ENCODE assay signal across 9 cellular contexts in genomic region chr6:14732845-14733757, GRCh38.
DNase-seq lines count a peak whose midpoint lies in the region; ATAC-seq and TF ChIP-seq lines count a peak whose summit lies in the region.
"Had no signal": no experiment of that assay in that cellular context is flagged by ENCODE, and none has a peak within 500 bp of the region (broad histone marks: within the 10 kb centered on the region; RNA-seq: fewer than 3 reads in every experiment).

No MANE protein-coding gene starts in this region.

- no peak for TF ChIP-seq CTCF in OCI-LY7 (conservative IDR thresholded peaks at IDR 0.05; ENCODE audit: low read length)
- no peak for TF ChIP-seq CTCF in upper lobe of right lung (IDR thresholded peaks at IDR 0.05)

- no peaks in the 10 kb centered on the region for H3K9me2 ChIP-seq in OCI-LY7 (ENCODE audit: insufficient read depth, low read length)

- DNase-seq in MV-4-11 (lab: John Stamatoyannopoulos, UW) (peak; percentile 47), OCI-LY7 (ENCODE audit: low spot score) (no peak), upper lobe of right lung (no peak)
- peak; percentile 73 for DNase-seq in activated naive CD4-positive, alpha-beta T cell treated with anti-CD3 and anti-CD28 coated beads, Interleukin-2, amount 50 U/mL, for 16 hours
- DNase-seq: NCI-H1105 treated with DMSO at 0.1 percent for 48 hours had no signal

- H3K36me3 ChIP-seq in BLaER1, result no peaks in the 10 kb centered on the region
- no peaks in the 10 kb centered on the region for H3K36me3 ChIP-seq in mesodermal cell (ENCODE audit: control insufficient read depth, insufficient read depth, low read length)
- peaks cover 4% of the 10 kb centered on the region; the same call in 1 of the 2 replicates for H3K36me3 ChIP-seq in OCI-LY7 (ENCODE audit: insufficient read depth, low read length)
- no peaks in the 10 kb centered on the region for H3K36me3 ChIP-seq in upper lobe of right lung

- H3K4me1 ChIP-seq in BLaER1 (peaks cover 78% of the 10 kb centered on the region), mesodermal cell (ENCODE audit: control insufficient read depth, insufficient read depth, low read length, poor library complexity, severe bottlenecking) (peaks cover 7% of the 10 kb centered on the region), OCI-LY7 (ENCODE audit: insufficient read depth, low read length, poor library complexity, severe bottlenecking) (peaks cover 55% of the 10 kb centered on the region), upper lobe of right lung (peaks cover 35% of the 10 kb centered on the region)

- H2AFZ ChIP-seq in OCI-LY7 (ENCODE audit: low read length), result no peak overlapping the region

- POLR2A ChIA-PET in OCI-LY7 (lab: Charles Lee), result no interaction called here

- 70 to 91% methylated on average over 8 to 11 of the region's 17 CpGs for WGBS in mesodermal cell (ENCODE audit: insufficient coverage in 2 of 2), 2 experiments

- H3K4me3 ChIP-seq in BLaER1 (no peak overlapping the region), mesodermal cell (ENCODE audit: extremely low read depth, insufficient read depth, low read length, poor library complexity, severe bottlenecking) (no peak overlapping the region), OCI-LY7 (ENCODE audit: low read depth, low read length, poor library complexity, severe bottlenecking) (no peak overlapping the region), upper lobe of right lung (no peak overlapping the region)

- H3K27ac ChIP-seq in BLaER1, result no peak overlapping the region
- H3K27ac ChIP-seq in mesodermal cell (ENCODE audit: low read depth, low read length, severe bottlenecking), result peak overlapping the region; percentile 82
- no peak overlapping the region for H3K27ac ChIP-seq in OCI-LY7 (ENCODE audit: low read depth, low read length, poor library complexity, severe bottlenecking)
- H3K27ac ChIP-seq in upper lobe of right lung, result no peak overlapping the region

- H3K4me2 ChIP-seq in BLaER1, result peak overlapping the region; percentile 74; the same call in 1 of the 2 replicates
- H3K4me2 ChIP-seq in OCI-LY7 (ENCODE audit: low read length), result no peak overlapping the region

- H3K27me3 ChIP-seq in BLaER1 (no peaks in the 10 kb centered on the region), upper lobe of right lung (no peaks in the 10 kb centered on the region)

- H3K9ac ChIP-seq in BLaER1, result no peak overlapping the region

- CTCF ChIA-PET in OCI-LY7 (lab: Charles Lee; ENCODE audit: unreplicated experiment), result no interaction called here

- H3K79me2 ChIP-seq in OCI-LY7 (ENCODE audit: insufficient read depth, low read depth, low read length), result no peaks in the 10 kb centered on the region

- H4K20me1 ChIP-seq in BLaER1 (no peaks in the 10 kb centered on the region), OCI-LY7 (ENCODE audit: insufficient read depth, low read length) (no peaks in the 10 kb centered on the region)

- ATAC-seq in HG03342 (IDR thresholded peaks at IDR 0.05; ENCODE audit: unreplicated experiment), result no peak
- no peak for ATAC-seq in HG02642 (IDR thresholded peaks at IDR 0.05; ENCODE audit: poor library complexity, unreplicated experiment)
- ATAC-seq in upper lobe of right lung, result no peak

- intact Hi-C loops in OCI-LY7 (cut with micrococcal nuclease; ENCODE audit: unreplicated experiment) (no loop called here), upper lobe of right lung (cut with DNase I) (no loop called here)

- H3K9me3 ChIP-seq in BLaER1 (no peaks in the 10 kb centered on the region; the same call in 1 of the 2 replicates), mesodermal cell (ENCODE audit: control insufficient read depth, low read length) (peaks cover 4% of the 10 kb centered on the region), OCI-LY7 (ENCODE audit: low read length) (peaks cover 4% of the 10 kb centered on the region; the same call in 1 of the 2 replicates), upper lobe of right lung (no peaks in the 10 kb centered on the region)

- BruUV-seq in OCI-LY7 (replicated peaks; lab: Mats Ljungman, UMichigan), result no TSS peak

Comparison
In these comparisons a context has a peak if more than half of its experiments do, and no peak if none do; other contexts are left out.
1. DNase-seq: peak in MV-4-11 (single experiment) and activated naive CD4-positive, alpha-beta T cell treated with anti-CD3 and anti-CD28 coated beads, Interleukin-2, amount 50 U/mL, for 16 hours (single experiment); none in OCI-LY7 (single experiment) and upper lobe of right lung (single experiment).